Comparison of ENCODE assay signal across 8 cellular contexts in the genomic region with DNA sequence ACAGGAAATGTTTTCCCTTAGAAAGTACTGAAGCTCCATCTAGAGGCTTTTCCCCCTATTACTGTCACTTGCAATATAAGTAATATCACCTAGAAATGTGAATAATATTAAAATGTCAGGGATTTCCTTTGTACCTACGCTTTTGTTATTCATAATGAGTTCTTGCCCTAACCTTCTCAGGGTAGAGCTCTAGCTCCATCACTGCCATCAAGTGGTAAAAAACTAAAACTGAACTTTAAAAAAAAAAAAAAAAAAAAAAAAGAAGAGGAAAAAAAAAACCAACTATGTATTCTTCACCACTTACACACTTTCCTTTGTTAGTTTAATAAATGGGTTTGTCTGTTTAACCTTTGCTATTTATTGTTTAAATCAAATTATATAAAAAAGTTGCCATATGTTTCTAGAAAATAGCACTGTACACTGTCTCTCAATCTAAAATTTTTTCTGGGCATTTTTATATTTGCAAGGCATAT. TPM values are rescaled to one million over a fixed set of nuclear protein-coding genes. Genes with fewer than 3 reads are reported as not detected.
DNase-seq lines count a peak whose midpoint lies in the region; ATAC-seq and TF ChIP-seq lines count a peak whose summit lies in the region.

No MANE protein-coding gene starts in this region.

- DNase-seq in DMS 273 (lab: John Stamatoyannopoulos, UW; ENCODE audit: unreplicated experiment) (peak; percentile 27), DMS 273 treated with DMSO at 0.1 percent for 48 hours (lab: John Stamatoyannopoulos, UW) (no peak), NCI-H460 (ENCODE audit: extremely low read depth, low read depth) (peak; percentile 23), cardiac fibroblast (ENCODE audit: low read depth in 2 of 2) (peak; percentile 74 to 81)
- DNase-seq in activated CD4-positive, alpha-beta memory T cell treated with anti-CD3 and anti-CD28 coated beads for 36 hours = no peak

- no peak overlapping the region for H3K4me3 Mint-ChIP-seq in activated CD4-positive, alpha-beta memory T cell treated with anti-CD3 and anti-CD28 coated beads for 36 hours

- H3K27me3 Mint-ChIP-seq in activated CD4-positive, alpha-beta memory T cell treated with anti-CD3 and anti-CD28 coated beads for 36 hours = no peaks in the 10 kb centered on the region

- peak; percentile 67 for ATAC-seq in HG02610 (IDR thresholded peaks at IDR 0.05; ENCODE audit: unreplicated experiment)
- ATAC-seq in HG03521 (IDR thresholded peaks at IDR 0.05; ENCODE audit: unreplicated experiment) = no peak

- no peak overlapping the region for H3K27ac Mint-ChIP-seq in activated CD4-positive, alpha-beta memory T cell treated with anti-CD3 and anti-CD28 coated beads for 36 hours

- H3K4me1 ChIP-seq in liver (ENCODE audit: control insufficient read depth in 4 of 4, insufficient read depth in 4 of 4, low read length in 3 of 4) = no peaks in the 10 kb centered on the region

- CTCF ChIA-PET in activated CD4-positive, alpha-beta memory T cell treated with anti-CD3 and anti-CD28 coated beads for 36 hours (lab: Charles Lee) = interaction anchor here (0.7 to 1.2 kb wide), 3 partner anchors 64 to 1035 kb away, joined by 3 to 4 read pairs (median 3); no protein-coding TSS in a partner anchor

- H3K4me3 ChIP-seq in cardiac fibroblast (replicated peaks in 1 of 2; ENCODE audit: low read depth in 2 of 2, low read length in 2 of 2) = no peak overlapping the region
- H3K4me3 ChIP-seq in liver (ENCODE audit: low read depth in 1 of 3, low read length in 3 of 3) = no peak overlapping the region

- H3K27ac ChIP-seq in liver (ENCODE audit: low read depth in 1 of 2, low read length in 2 of 2) = no peak overlapping the region

- no peaks in the 10 kb centered on the region for H3K36me3 Mint-ChIP-seq in activated CD4-positive, alpha-beta memory T cell treated with anti-CD3 and anti-CD28 coated beads for 36 hours

- no peaks in the 10 kb centered on the region for H3K36me3 ChIP-seq in liver (ENCODE audit: control insufficient read depth in 4 of 4, insufficient read depth in 3 of 4, low read depth in 1 of 4, low read length in 3 of 4)

- TF ChIP-seq CTCF in cardiac fibroblast (IDR thresholded peaks at IDR 0.05; ENCODE audit: low read depth, low read length) (peak; percentile 42), liver (IDR thresholded peaks at IDR 0.05; ENCODE audit: low read depth, low read length, missing input control) (peak; percentile 27)

- POLR2A ChIA-PET in activated CD4-positive, alpha-beta memory T cell treated with anti-CD3 and anti-CD28 coated beads for 36 hours (lab: Charles Lee) = interaction anchor here (1.0 kb wide), 1 partner anchor 428 kb away, joined by 3 read pairs; no protein-coding TSS in a partner anchor

- H3K9me3 ChIP-seq in liver (ENCODE audit: control insufficient read depth in 4 of 4, low read length in 3 of 4) = no peaks in the 10 kb centered on the region

- H3K27me3 ChIP-seq in liver (ENCODE audit: control insufficient read depth in 4 of 4, insufficient read depth in 4 of 4, low read length in 3 of 4) = no peaks in the 10 kb centered on the region

- peaks cover 2% of the 10 kb centered on the region for H3K4me1 Mint-ChIP-seq in activated CD4-positive, alpha-beta memory T cell treated with anti-CD3 and anti-CD28 coated beads for 36 hours (ENCODE audit: low read depth)

- WGBS in liver = 5% methylated on average over 1 of the region's 1 CpG

- peak; percentile 72 to 75 for TF ChIP-seq RAD21 in liver (IDR thresholded peaks at IDR 0.05)

- intact Hi-C loops in activated CD4-positive, alpha-beta memory T cell treated with anti-CD3 and anti-CD28 coated beads for 36 hours (cut with micrococcal nuclease) = loop anchor here (1.0 to 10.0 kb wide), 3 partner anchors 209 to 675 kb away; no protein-coding TSS in a partner anchor

- H3K9ac ChIP-seq in liver (ENCODE audit: low read depth in 1 of 2, low read length in 2 of 2) = no peak overlapping the region

- no peaks in the 10 kb centered on the region for H3K9me3 Mint-ChIP-seq in activated CD4-positive, alpha-beta memory T cell treated with anti-CD3 and anti-CD28 coated beads for 36 hours

TF ChIP-seq in liver, 16 proteins besides CTCF, POLR2A, EP300 and RAD21:
- TF ChIP-seq, protein P1, sequence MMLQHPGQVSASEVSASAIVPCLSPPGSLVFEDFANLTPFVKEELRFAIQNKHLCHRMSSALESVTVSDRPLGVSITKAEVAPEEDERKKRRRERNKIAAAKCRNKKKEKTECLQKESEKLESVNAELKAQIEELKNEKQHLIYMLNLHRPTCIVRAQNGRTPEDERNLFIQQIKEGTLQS (IDR thresholded peaks at IDR 0.05) = no peak

RNA-seq across cellular contexts. Expression of a gene that starts 49.9 kb away (rescaled TPM):
- total RNA-seq in NCI-H460 (2014; rRNA removed; shearing (Covaris generic)) = 23.1 and 28.2 TPM in 2 replicates
- 30.3 and 113 TPM in 2 replicates for polyA plus RNA-seq in NCI-H460 (2014; cell fraction: nucleus; rRNA removed)
- 10 to 100 TPM; 27.7 to 37.3 TPM for total RNA-seq in liver
- 10 to 100 TPM; 21.2 to 48.1 TPM for polyA plus RNA-seq in liver
- 10 to 100 TPM; 24.0 to 24.8 TPM for total RNA-seq in activated CD4-positive, alpha-beta memory T cell treated with anti-CD3 and anti-CD28 coated beads for 36 hours

Comparison
In these comparisons a context has a peak if more than half of its experiments do, and no peak if none do; other contexts are left out.
1. DNase-seq: peak in DMS 273 (single experiment), NCI-H460 (single experiment) and cardiac fibroblast (2 of 2); none in DMS 273 treated with DMSO at 0.1 percent for 48 hours (single experiment) and activated CD4-positive, alpha-beta memory T cell treated with anti-CD3 and anti-CD28 coated beads for 36 hours (single experiment).